3 cellular contexts compared by ENCODE assay signal in genomic region chr10:18073314-18073713, GRCh38.
"Had no signal": no experiment of that assay in that cellular context is flagged by ENCODE, and none has a peak within 500 bp of the region (broad histone marks: within the 10 kb centered on the region; RNA-seq: fewer than 3 reads in every experiment).

No MANE protein-coding gene starts in this region.

- ATAC-seq: GM12878 had no signal

- DNase-seq: GDM1, GF-D8 had no signal

- H3K4me3 ChIP-seq: GM12878 had no signal
